17 cellular contexts compared by ENCODE assay signal in the genomic region with DNA sequence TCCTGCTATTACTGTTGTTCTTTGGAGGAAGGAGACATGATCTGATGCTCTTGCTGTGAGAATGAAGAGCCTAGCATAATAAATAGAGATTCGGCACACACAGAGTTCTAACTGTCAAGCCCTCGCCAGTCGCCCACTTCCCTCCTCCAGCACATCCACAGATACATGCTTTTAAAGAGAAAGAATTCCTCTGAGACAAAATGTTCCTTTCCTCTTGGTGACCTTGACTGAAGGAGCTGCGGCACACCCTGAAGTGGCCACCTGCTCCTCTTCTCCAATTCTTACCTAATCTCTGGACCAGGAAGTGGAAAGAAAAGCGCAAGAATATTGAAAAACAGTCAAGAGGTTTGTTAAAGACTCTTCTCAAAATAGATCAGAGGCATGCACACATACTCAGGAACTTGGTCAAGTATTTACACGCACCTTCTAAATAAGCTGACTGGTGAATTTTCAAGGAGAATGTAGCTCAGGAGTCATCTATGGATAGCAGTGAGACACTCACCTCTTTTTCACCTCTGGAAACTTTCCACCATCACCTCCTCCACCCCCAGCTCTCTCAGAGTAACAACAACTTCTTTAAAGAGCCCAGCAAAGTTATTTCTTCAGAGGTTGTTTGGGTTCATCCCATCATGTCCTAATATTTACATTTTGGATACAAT.
A peak's percentile ranks its signal among the peaks of the same experiment; 100 is the strongest.
DNase-seq lines count a peak whose midpoint lies in the region; ATAC-seq, FAIRE-seq and TF ChIP-seq lines count a peak whose summit lies in the region.
"Had no signal": no experiment of that assay in that cellular context is flagged by ENCODE, and none has a peak within 500 bp of the region (broad histone marks: within the 10 kb centered on the region; RNA-seq: fewer than 3 reads in every experiment).

No MANE protein-coding gene starts in this region.

- no TSS peak for BruUV-seq in K562 (replicated peaks; lab: Mats Ljungman, UMichigan)

- H3K27me3 ChIP-seq in K562 (ENCODE audit: control insufficient read depth in 2 of 2, insufficient read depth in 2 of 2, low read length in 2 of 2) = peaks cover 3 to 4% of the 10 kb centered on the region in 2 experiments; a peak in 2 of 5 replicates
- H3K27me3 ChIP-seq in right atrium auricular region = no peaks in the 10 kb centered on the region
- H3K27me3 ChIP-seq in thyroid gland = no peaks in the 10 kb centered on the region
- H3K27me3 ChIP-seq: BLaER1 had no signal

- no peak for FAIRE-seq in K562 (lab: Jason Lieb, UNC)

- H3K79me2 ChIP-seq in K562 (ENCODE audit: control insufficient read depth, insufficient read depth, low read length) = no peaks in the 10 kb centered on the region

- no peak overlapping the region for H3K4me3 Mint-ChIP-seq in immature natural killer cell

- peaks cover 0 to 3% (median 0%) of the 10 kb centered on the region in 3 donors for H3K27me3 Mint-ChIP-seq in immature natural killer cell (ENCODE audit: low read depth in 3 of 3)

- no peaks in the 10 kb centered on the region for H3K9me3 ChIP-seq in K562 (replicated peaks; ENCODE audit: control insufficient read depth, insufficient read depth, low read depth, low read length)
- no peaks in the 10 kb centered on the region for H3K9me3 ChIP-seq in right atrium auricular region
- no peaks in the 10 kb centered on the region for H3K9me3 ChIP-seq in thyroid gland
- H3K9me3 ChIP-seq: BLaER1 had no signal

- H4K20me1 ChIP-seq in K562 (replicated peaks; ENCODE audit: control insufficient read depth, insufficient read depth, low read length) = no peaks in the 10 kb centered on the region
- H4K20me1 ChIP-seq: BLaER1 had no signal

- TF ChIP-seq CTCF in K562 (IDR thresholded peaks at IDR 0.05 in 2 of 3, conservative IDR thresholded peaks at IDR 0.05 in 1 of 3; ENCODE audit: insufficient read depth in 2 of 3, low read depth in 1 of 3, low read length in 3 of 3) (no peak), right atrium auricular region (IDR thresholded peaks at IDR 0.05) (no peak), thyroid gland (IDR thresholded peaks at IDR 0.05) (peak in 1 of 6 experiments; percentile 11)

- H3K27ac ChIP-seq in K562 (ENCODE audit: extremely low read depth, low read depth, low read length) = no peak overlapping the region
- peak overlapping the region; percentile 24 to 50 for H3K27ac ChIP-seq in right atrium auricular region
- peak overlapping the region; percentile 88 to 93 (median 88) for H3K27ac ChIP-seq in thyroid gland
- H3K27ac ChIP-seq: 22Rv1, BLaER1, SK-N-MC had no signal

- TF ChIP-seq POLR2A in K562 (conservative IDR thresholded peaks at IDR 0.05) (no peak), thyroid gland (IDR thresholded peaks at IDR 0.05) (peak in 1 of 2 donors; percentile 53)

- no peaks in the 10 kb centered on the region for H3K4me1 ChIP-seq in K562 (replicated peaks in 1 of 2; ENCODE audit: control insufficient read depth in 2 of 2, insufficient read depth in 2 of 2, low read length in 2 of 2)
- peaks cover 0 to 14% of the 10 kb centered on the region in 2 donors for H3K4me1 ChIP-seq in right atrium auricular region
- H3K4me1 ChIP-seq in thyroid gland = peaks cover 49 to 60% of the 10 kb centered on the region in 2 donors
- H3K4me1 ChIP-seq: BLaER1 had no signal

- H3K27ac Mint-ChIP-seq in immature natural killer cell = no peak overlapping the region

- no peaks in the 10 kb centered on the region for H3K9me1 ChIP-seq in K562 (ENCODE audit: control insufficient read depth, insufficient read depth, low read length)

- peaks cover 0 to 9% (median under 1%) of the 10 kb centered on the region in 6 donors for H3K9me3 Mint-ChIP-seq in immature natural killer cell

- TF ChIP-seq EP300 in K562 (IDR thresholded peaks at IDR 0.05; ENCODE audit: low read length) = no peak

- no peak for ATAC-seq in K562
- no peak for ATAC-seq in GM21367 (IDR thresholded peaks at IDR 0.05; ENCODE audit: unreplicated experiment)
- ATAC-seq in HG03196 (IDR thresholded peaks at IDR 0.05; ENCODE audit: unreplicated experiment) = no peak
- ATAC-seq: PC-3 had no signal

- no peaks in the 10 kb centered on the region for H3K36me3 Mint-ChIP-seq in immature natural killer cell

- WGBS in K562 (ENCODE audit: insufficient coverage, low coverage, missing lambda C conversion rate) = 3% methylated on average over 6 of the region's 6 CpGs
- WGBS in thyroid gland, 2 donors = 26 to 40% methylated on average over 6 of the region's 6 CpGs

- CTCF ChIA-PET in K562 (lab: Yijun Ruan, JAX; ENCODE audit: low intra/inter-chr PET ratio) = no interaction called here

- no peak overlapping the region for H3K9ac ChIP-seq in K562 (ENCODE audit: insufficient read depth in 1 of 2, low read depth in 2 of 2, low read length in 2 of 2)
- H3K9ac ChIP-seq: BLaER1 had no signal

- POLR2A ChIA-PET in K562 (lab: Yijun Ruan, JAX) = interaction anchor here (0.6 kb wide), 1 partner anchor 32 kb away, joined by 3 read pairs; no protein-coding TSS in a partner anchor

- no peak for TF ChIP-seq RAD21 in K562 (CRISPR knock-in tag; conservative IDR thresholded peaks at IDR 0.05 in 1 of 2, IDR thresholded peaks at IDR 0.05 in 1 of 2)

- H3K4me2 ChIP-seq in K562 (ENCODE audit: insufficient read depth, low read length) = no peak overlapping the region
- H3K4me2 ChIP-seq: BLaER1 had no signal

- peak; percentile 18 for DNase-seq in DMS53 (lab: John Stamatoyannopoulos, UW)
- no peak for DNase-seq in DMS53 treated with DMSO at 0.1 percent for 48 hours (lab: John Stamatoyannopoulos, UW; ENCODE audit: unreplicated experiment)
- DNase-seq in K562 (ENCODE audit: extremely low read depth in 1 of 4, low spot score in 3 of 4) = no peak
- no peak for DNase-seq in right atrium auricular region (ENCODE audit: low spot score)
- DNase-seq in thyroid gland = peak; percentile 83 to 86
- no peak for DNase-seq in immature natural killer cell
- DNase-seq: H7, Kasumi-1, NCI-H2081 treated with DMSO at 0.1 percent for 48 hours, NCI-H345, NCI-H69, PC-3 had no signal

- H3K4me3 ChIP-seq in K562 = no peak overlapping the region
- no peak overlapping the region for H3K4me3 ChIP-seq in right atrium auricular region
- no peak overlapping the region for H3K4me3 ChIP-seq in thyroid gland (replicated peaks in 1 of 3)
- H3K4me3 ChIP-seq: BLaER1, SK-N-MC had no signal

- intact Hi-C loops in K562 (cut with micrococcal nuclease) (no loop called here), thyroid gland (cut with DNase I) (loop anchor here (5.0 kb wide), 1 partner anchor 61 kb away; no protein-coding TSS in a partner anchor)

- no peaks in the 10 kb centered on the region for H3K36me3 ChIP-seq in K562 (ENCODE audit: control insufficient read depth, insufficient read depth, low read length)
- no peaks in the 10 kb centered on the region for H3K36me3 ChIP-seq in right atrium auricular region
- H3K36me3 ChIP-seq in thyroid gland = no peaks in the 10 kb centered on the region
- H3K36me3 ChIP-seq: BLaER1 had no signal

- no peak overlapping the region for H2AFZ ChIP-seq in K562 (ENCODE audit: low read depth, low read length)

- in situ Hi-C loops in K562 (cut with MboI) = no loop called here

- no peaks in the 10 kb centered on the region for H3K4me1 Mint-ChIP-seq in immature natural killer cell

TF ChIP-seq in K562, 482 proteins besides CTCF, POLR2A, EP300 and RAD21:
- TF ChIP-seq MAFF (IDR thresholded peaks at IDR 0.05; ENCODE audit: low read length) (peak; percentile 20; the same call in 1 of the 2 replicates), ZNF316 (IDR thresholded peaks at IDR 0.05) (peak; percentile 41; the same call in 1 of the 2 replicates), DNMT1 (IDR thresholded peaks at IDR 0.05) (no peak), FOXA3 (CRISPR knock-in tag; conservative IDR thresholded peaks at IDR 0.05 in 1 of 2, IDR thresholded peaks at IDR 0.05 in 1 of 2) (no peak)
TF ChIP-seq in K562: peak in this region for 2.

Comparison
In these comparisons a context has a peak if more than half of its experiments do, and no peak if none do; other contexts are left out.
1. DNase-seq: peak in DMS53 (single experiment) and thyroid gland (2 of 2); none in DMS53 treated with DMSO at 0.1 percent for 48 hours (single experiment), K562 (0 of 4), right atrium auricular region (single experiment) and immature natural killer cell (0 of 3).